In genomic region chr6:93177918-93178317, GRCh38 we compare ENCODE assay signal across 28 cellular contexts.
A peak's percentile ranks its signal among the peaks of the same experiment; 100 is the strongest.
DNase-seq lines count a peak whose midpoint lies in the region; ATAC-seq, FAIRE-seq and TF ChIP-seq lines count a peak whose summit lies in the region.
"Had no signal": no experiment of that assay in that cellular context is flagged by ENCODE, and none has a peak within 500 bp of the region (broad histone marks: within the 10 kb centered on the region; RNA-seq: fewer than 3 reads in every experiment).

No MANE protein-coding gene starts in this region.

- H2AFZ ChIP-seq in GM23338 (peak overlapping the region; percentile 77; the same call in 1 of the 2 replicates), OCI-LY7 (ENCODE audit: low read length) (peak overlapping the region; percentile 94), GM12878 (ENCODE audit: control insufficient read depth, low read depth, low read length) (no peak overlapping the region)
- H2AFZ ChIP-seq: GM23248 had no signal

- H3K36me3 Mint-ChIP-seq in GM23338 (ENCODE audit: low read depth), result no peaks in the 10 kb centered on the region
- H3K36me3 Mint-ChIP-seq: activated naive CD4-positive, alpha-beta T cell treated with anti-CD3 and anti-CD28 coated beads, Interleukin-2, amount 50 U/mL, for 72 hours; stimulated activated effector memory CD8-positive, alpha-beta T cell treated with anti-CD3 and anti-CD28 coated beads, Interleukin-12 subunit alpha, Interleukin-12 subunit beta, amount 100 ng/mL, for 72 hours; type B pancreatic cell had no signal

- no peak for FAIRE-seq in GM12878 (lab: Jason Lieb, UNC)
- FAIRE-seq: bronchial epithelial cell, colon had no signal

- ATAC-seq in GM23338, result peak; percentile 52
- ATAC-seq in GM12878, result peak; percentile 54
- ATAC-seq: activated naive CD4-positive, alpha-beta T cell treated with anti-CD3 and anti-CD28 coated beads, Interleukin-2, amount 50 U/mL, for 72 hours; mucosa of descending colon; right cardiac atrium; stimulated activated effector memory CD8-positive, alpha-beta T cell treated with anti-CD3 and anti-CD28 coated beads, Interleukin-12 subunit alpha, Interleukin-12 subunit beta, amount 100 ng/mL, for 72 hours had no signal

- H3K27ac Mint-ChIP-seq in GM23338, result peak overlapping the region; percentile 37
- H3K27ac Mint-ChIP-seq: activated naive CD4-positive, alpha-beta T cell treated with anti-CD3 and anti-CD28 coated beads, Interleukin-2, amount 50 U/mL, for 72 hours; activated T-helper 1 cell treated with anti-CD3 and anti-CD28 coated beads, Interleukin-12 subunit alpha, Interleukin-12 subunit beta, Interleukin-2, Interleukin-4 antibody, amounts not matched to agents 30 ng/mL and 10 ng/mL and 1 ng/mL, durations not matched to agents 14 hours and 24 hours and 36 hours; stimulated activated effector memory CD8-positive, alpha-beta T cell treated with anti-CD3 and anti-CD28 coated beads, Interleukin-12 subunit alpha, Interleukin-12 subunit beta, amount 100 ng/mL, for 72 hours; type B pancreatic cell had no signal

- H3K4me1 ChIP-seq in GM23338 (ENCODE audit: insufficient read depth) (peaks cover 24% of the 10 kb centered on the region), OCI-LY7 (ENCODE audit: insufficient read depth, low read length, poor library complexity, severe bottlenecking) (peaks cover 41% of the 10 kb centered on the region), GM12878 (ENCODE audit: control insufficient read depth, insufficient read depth, low read length) (no peaks in the 10 kb centered on the region)

- no peaks in the 10 kb centered on the region for H3K36me3 ChIP-seq in GM23338 (ENCODE audit: insufficient read depth)
- no peaks in the 10 kb centered on the region for H3K36me3 ChIP-seq in OCI-LY7 (ENCODE audit: insufficient read depth, low read length)
- no peaks in the 10 kb centered on the region for H3K36me3 ChIP-seq in GM12878 (ENCODE audit: control insufficient read depth in 2 of 2, insufficient read depth in 2 of 2, low read length in 1 of 2)

- 46% methylated on average over 2 of the region's 2 CpGs for WGBS in GM12878 (ENCODE audit: insufficient coverage, insufficient replicate concordance, low lambda C conversion rate, missing lambda C conversion rate)

- H3K4me2 ChIP-seq in GM23338 (no peak overlapping the region), OCI-LY7 (ENCODE audit: low read length) (peak overlapping the region; percentile 59), GM12878 (ENCODE audit: control insufficient read depth, insufficient read depth) (no peak overlapping the region)

- H3K27ac ChIP-seq in GM23338 (ENCODE audit: low read depth) (no peak overlapping the region), OCI-LY7 (ENCODE audit: low read depth, low read length, poor library complexity, severe bottlenecking) (no peak overlapping the region), GM12878 (ENCODE audit: control insufficient read depth, insufficient read depth) (no peak overlapping the region)
- H3K27ac ChIP-seq: GM23248 had no signal

- no peaks in the 10 kb centered on the region for H3K27me3 Mint-ChIP-seq in GM23338 (ENCODE audit: insufficient read depth, low read depth, poor library complexity)
- H3K27me3 Mint-ChIP-seq: type B pancreatic cell had no signal

- no peaks in the 10 kb centered on the region for H3K79me2 ChIP-seq in GM23338 (replicated peaks; ENCODE audit: insufficient read depth)
- H3K79me2 ChIP-seq in OCI-LY7 (ENCODE audit: insufficient read depth, low read depth, low read length), result no peaks in the 10 kb centered on the region
- no peaks in the 10 kb centered on the region for H3K79me2 ChIP-seq in GM12878 (ENCODE audit: control insufficient read depth, insufficient read depth, low read length)

- in situ Hi-C loops in ACHN (cut with HindIII; ENCODE audit: low pct_ligation_motif_present, low pct_unique_long_range_greater_than_20kb, low sequenced_read_pairs) (no loop called here), GM12878 (cut with MboI) (no loop called here)

- CTCF ChIA-PET in OCI-LY7 (lab: Charles Lee; ENCODE audit: unreplicated experiment), result no interaction called here
- CTCF ChIA-PET in GM12878 (lab: Yijun Ruan, JAX), result interaction anchor here (1.0 to 1.8 kb wide), 3 partner anchors 9 to 38 kb away, joined by 5 read pairs; no protein-coding TSS in a partner anchor

- POLR2A ChIA-PET in OCI-LY7 (lab: Charles Lee) (no interaction called here), GM12878 (lab: Charles Lee) (no interaction called here)

- TF ChIP-seq CTCF in GM23338 (conservative IDR thresholded peaks at IDR 0.05; ENCODE audit: low read depth in 2 of 2) (no peak), OCI-LY7 (conservative IDR thresholded peaks at IDR 0.05; ENCODE audit: low read length) (no peak), GM12878 (IDR thresholded peaks at IDR 0.05 in 2 of 3, conservative IDR thresholded peaks at IDR 0.05 in 1 of 3; ENCODE audit: control insufficient read depth in 2 of 3, extremely low read depth in 1 of 3, insufficient read depth in 1 of 3, low read depth in 3 of 3, low read length in 3 of 3) (no peak)

- TF ChIP-seq POLR2A in GM12878 (IDR thresholded peaks at IDR 0.05; ENCODE audit: low read depth, low read length), result no peak

- H3K9me2 ChIP-seq in GM23338 (ENCODE audit: insufficient read depth) (no peaks in the 10 kb centered on the region), OCI-LY7 (ENCODE audit: insufficient read depth, low read length) (no peaks in the 10 kb centered on the region)

- no peak for TF ChIP-seq EP300 in GM12878 (IDR thresholded peaks at IDR 0.05; ENCODE audit: borderline replicate concordance in 1 of 2, control insufficient read depth in 1 of 2, low read depth in 2 of 2, low read length in 2 of 2)

- no TSS peak for BruUV-seq in OCI-LY7 (replicated peaks; lab: Mats Ljungman, UMichigan)
- BruUV-seq in GM12878 (replicated peaks; lab: Mats Ljungman, UMichigan), result no TSS peak

- H3K9me3 Mint-ChIP-seq in GM23338, result no peaks in the 10 kb centered on the region
- H3K9me3 Mint-ChIP-seq: activated T-helper 1 cell treated with anti-CD3 and anti-CD28 coated beads, Interleukin-12 subunit alpha, Interleukin-12 subunit beta, Interleukin-2, Interleukin-4 antibody, amounts not matched to agents 30 ng/mL and 10 ng/mL and 1 ng/mL, durations not matched to agents 14 hours and 24 hours and 36 hours had no signal

- no peak overlapping the region for H3K4me3 Mint-ChIP-seq in GM23338
- H3K4me3 Mint-ChIP-seq: activated T-helper 1 cell treated with anti-CD3 and anti-CD28 coated beads, Interleukin-12 subunit alpha, Interleukin-12 subunit beta, Interleukin-2, Interleukin-4 antibody, amounts not matched to agents 30 ng/mL and 10 ng/mL and 1 ng/mL, durations not matched to agents 14 hours and 24 hours and 36 hours; stimulated activated effector memory CD8-positive, alpha-beta T cell treated with anti-CD3 and anti-CD28 coated beads, Interleukin-12 subunit alpha, Interleukin-12 subunit beta, amount 100 ng/mL, for 72 hours; type B pancreatic cell had no signal

- peaks cover 15% of the 10 kb centered on the region for H3K4me1 Mint-ChIP-seq in GM23338
- H3K4me1 Mint-ChIP-seq: stimulated activated effector memory CD8-positive, alpha-beta T cell treated with anti-CD3 and anti-CD28 coated beads, Interleukin-12 subunit alpha, Interleukin-12 subunit beta, amount 100 ng/mL, for 72 hours had no signal

- TF ChIP-seq RAD21 in GM12878 (IDR thresholded peaks at IDR 0.05; ENCODE audit: insufficient read depth, low read depth, low read length), result no peak

- SMC1A ChIA-PET in GM12878 (lab: Charles Lee; ENCODE audit: uncharacterized antibody, unreplicated experiment), result interaction anchor here (0.9 to 1.7 kb wide), 3 partner anchors 9 to 42 kb away, joined by 3 to 7 read pairs (median 5); no protein-coding TSS in a partner anchor

- DNase-seq in ACHN, result peak; percentile 4
- DNase-seq in GM23338 (ENCODE audit: low spot score), result no peak
- peak; percentile 12 for DNase-seq in OCI-LY7 (ENCODE audit: low spot score)
- no peak for DNase-seq in GM12878 (ENCODE audit: low read depth, low spot score)
- no peak for DNase-seq in activated effector memory CD4-positive, alpha-beta T cell treated with Interleukin-2 at 50 U/mL for 16 hours
- no peak for DNase-seq in stimulated activated CD4-positive, alpha-beta T cell treated with anti-CD3 and anti-CD28 coated beads, Interleukin-1b, Interleukin-23, amount 100 ng/mL, for 48 hours
- DNase-seq in NOMO-1 treated with DMSO at 0.1 percent for 48 hours (lab: John Stamatoyannopoulos, UW; ENCODE audit: unreplicated experiment), result no peak
- DNase-seq in islet precursor cell, result no peak
- DNase-seq: activated CD4-positive, alpha-beta T cell treated with anti-CD3 and anti-CD28 coated beads, Interleukin-2, amount 50 U/mL, for 1 hour; C1 segment of cervical spinal cord; COR-L47; effector memory CD4-positive, alpha-beta T cell; GM23248; mucosa of descending colon; NCI-H1048; NCI-H1694 treated with DMSO at 0.1 percent for 48 hours; NCI-H2171 treated with DMSO at 0.1 percent for 48 hours; NCI-H510A treated with DMSO at 0.1 percent for 48 hours; right cardiac atrium; stimulated activated CD4-positive, alpha-beta T cell treated with anti-CD3 and anti-CD28 coated beads, Interleukin-12 subunit alpha, Interleukin-12 subunit beta, amount 100 ng/mL, for 4 hours; stimulated activated CD4-positive, alpha-beta T cell treated with anti-CD3 and anti-CD28 coated beads, Interleukin-4, amount 100 ng/mL, for 24 hours had no signal

- intact Hi-C loops in OCI-LY7 (cut with micrococcal nuclease; ENCODE audit: unreplicated experiment), result loop anchor here (5.0 kb wide), 1 partner anchor 366 kb away; no protein-coding TSS in a partner anchor
- intact Hi-C loops in GM12878 (cut with micrococcal nuclease; ENCODE audit: unreplicated experiment), result no loop called here

- RAD21 ChIA-PET in GM12878 (lab: Charles Lee; ENCODE audit: unreplicated experiment), result interaction anchor here (0.9 to 3.5 kb wide), 5 partner anchors 9 to 367 kb away, joined by 3 to 21 read pairs (median 3); no protein-coding TSS in a partner anchor

- no peaks in the 10 kb centered on the region for H3K9me3 ChIP-seq in OCI-LY7 (ENCODE audit: low read length)
- H3K9me3 ChIP-seq in GM12878 (replicated peaks; ENCODE audit: control insufficient read depth, insufficient read depth, low read length), result no peaks in the 10 kb centered on the region
- H3K9me3 ChIP-seq: mucosa of descending colon had no signal

- H3K4me3 ChIP-seq in GM23338 (no peak overlapping the region), OCI-LY7 (ENCODE audit: low read depth, low read length, poor library complexity, severe bottlenecking) (peak overlapping the region; percentile 16), GM12878 (no peak overlapping the region)
- H3K4me3 ChIP-seq: GM23248, lung, mucosa of descending colon had no signal

- no peak overlapping the region for H3K9ac ChIP-seq in GM12878 (ENCODE audit: control insufficient read depth, insufficient read depth, low read length)
- H3K9ac ChIP-seq: GM23248 had no signal

- H4K20me1 ChIP-seq in GM23338 (replicated peaks; ENCODE audit: insufficient read depth), result no peaks in the 10 kb centered on the region
- no peaks in the 10 kb centered on the region for H4K20me1 ChIP-seq in OCI-LY7 (ENCODE audit: insufficient read depth, low read length)
- H4K20me1 ChIP-seq in GM12878 (ENCODE audit: control insufficient read depth, insufficient read depth), result no peaks in the 10 kb centered on the region

- H3F3A ChIP-seq in GM23338 (replicated peaks; ENCODE audit: low read depth), result no peaks in the 10 kb centered on the region

- H3K27me3 ChIP-seq in GM23338 (ENCODE audit: insufficient read depth) (no peaks in the 10 kb centered on the region), GM12878 (replicated peaks in 1 of 2; ENCODE audit: control insufficient read depth in 2 of 2, insufficient read depth in 2 of 2, low read length in 1 of 2) (no peaks in the 10 kb centered on the region)

Comparison
In these comparisons a context has a peak if more than half of its experiments do, and no peak if none do; other contexts are left out.
1. DNase-seq: peak in ACHN (single experiment) and OCI-LY7 (single experiment); none in GM23338 (single experiment), GM12878 (single experiment), activated effector memory CD4-positive, alpha-beta T cell treated with Interleukin-2 at 50 U/mL for 16 hours (single experiment), stimulated activated CD4-positive, alpha-beta T cell treated with anti-CD3 and anti-CD28 coated beads, Interleukin-1b, Interleukin-23, amount 100 ng/mL, for 48 hours (single experiment), NOMO-1 treated with DMSO at 0.1 percent for 48 hours (single experiment) and islet precursor cell (single experiment).